Comparison of ENCODE assay signal across 27 cellular contexts in the genomic region with DNA sequence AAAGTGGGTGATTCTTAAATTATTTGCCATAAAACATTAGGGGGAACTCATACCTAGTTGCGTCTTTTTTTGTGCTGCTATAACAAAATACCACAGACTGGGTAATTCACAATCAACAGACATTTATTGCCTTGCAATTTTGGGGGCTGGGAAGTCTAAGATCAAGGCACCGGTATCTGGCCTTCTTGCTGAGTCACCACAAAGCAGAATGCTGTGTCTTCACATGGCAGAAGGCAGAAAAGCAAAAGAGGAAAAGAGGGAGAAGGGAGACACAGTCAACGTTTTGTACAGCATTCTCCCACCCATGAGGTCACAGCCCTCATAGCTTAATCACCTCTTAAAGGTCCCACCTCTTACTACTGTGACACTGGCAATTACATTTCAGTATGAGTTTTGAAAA.
"Had no signal": no experiment of that assay in that cellular context is flagged by ENCODE, and none has a peak within 500 bp of the region (broad histone marks: within the 10 kb centered on the region; RNA-seq: fewer than 3 reads in every experiment).

No MANE protein-coding gene starts in this region.

- H3K27ac Mint-ChIP-seq: activated CD4-positive, alpha-beta memory T cell treated with anti-CD3 and anti-CD28 coated beads for 36 hours; activated CD4-positive, alpha-beta T cell treated with anti-CD3 and anti-CD28 coated beads, Interleukin-2, amount 10 ng/mL, durations not matched to agents 7 days and 5 days; activated naive CD4-positive, alpha-beta T cell treated with anti-CD3 and anti-CD28 coated beads for 36 hours; activated naive CD8-positive, alpha-beta T cell; activated T-helper 17 cell treated with anti-CD3 and anti-CD28 coated beads, Interleukin-2, amount 50 U/mL, for 72 hours; brain; T-cell had no signal

- H3K27me3 ChIP-seq: MG63 had no signal

- H3K27ac ChIP-seq: PC-9, VCaP had no signal

- ATAC-seq: activated T-helper 17 cell treated with anti-CD3 and anti-CD28 coated beads, Interleukin-2, amount 50 U/mL, for 72 hours; T-cell had no signal

- DNase-seq: activated CD4-positive, alpha-beta memory T cell treated with anti-CD3 and anti-CD28 coated beads for 36 hours; activated CD4-positive, alpha-beta T cell treated with anti-CD3 and anti-CD28 coated beads, Interleukin-2, amount 10 ng/mL, durations not matched to agents 7 days and 5 days; activated CD4-positive, CD25-positive, alpha-beta regulatory T cell; activated gamma-delta T cell; activated naive CD4-positive, alpha-beta T cell treated with anti-CD3 and anti-CD28 coated beads for 36 hours; activated T-cell treated with anti-CD3 and anti-CD28 coated beads for 4 hours; activated T-cell treated with anti-CD3 and anti-CD28 coated beads, Interleukin-2, amount 50 U/mL, for 48 hours; amygdala; KG1; MG63; NCI-H1048; NCI-H146; NCI-H187 treated with DMSO at 0.1 percent for 48 hours; NCI-H2171; NCI-H2227 treated with DMSO at 0.1 percent for 48 hours; NCI-H526 treated with DMSO at 0.1 percent for 48 hours; NCI-H82; PC-9; SHP77 treated with DMSO at 0.1 percent for 48 hours; T-cell; T-helper 2 cell; T1000 had no signal

- H3K36me3 ChIP-seq: MG63 had no signal

- H3K4me1 Mint-ChIP-seq: activated CD4-positive, alpha-beta T cell treated with anti-CD3 and anti-CD28 coated beads, Interleukin-2, amount 10 ng/mL, durations not matched to agents 7 days and 5 days; activated T-helper 17 cell treated with anti-CD3 and anti-CD28 coated beads, Interleukin-2, amount 50 U/mL, for 72 hours; central memory CD8-positive, alpha-beta T cell; T-cell had no signal

- H3K4me3 ChIP-seq: MG63, PC-9 had no signal

- H3K9me3 ChIP-seq: MG63 had no signal

- H3K4me2 ChIP-seq: PC-9 had no signal

- H2AFZ ChIP-seq: PC-9 had no signal

- H3K36me3 Mint-ChIP-seq: activated CD4-positive, alpha-beta memory T cell treated with anti-CD3 and anti-CD28 coated beads for 36 hours; activated naive CD8-positive, alpha-beta T cell; brain had no signal

- H3K27me3 Mint-ChIP-seq: activated CD4-positive, alpha-beta memory T cell treated with anti-CD3 and anti-CD28 coated beads for 36 hours; activated CD4-positive, alpha-beta T cell treated with anti-CD3 and anti-CD28 coated beads, Interleukin-2, amount 10 ng/mL, durations not matched to agents 7 days and 5 days; activated naive CD8-positive, alpha-beta T cell; activated T-helper 17 cell treated with anti-CD3 and anti-CD28 coated beads, Interleukin-2, amount 50 U/mL, for 72 hours; central memory CD8-positive, alpha-beta T cell; T-cell had no signal

- H3K9me3 Mint-ChIP-seq: activated CD4-positive, alpha-beta memory T cell treated with anti-CD3 and anti-CD28 coated beads for 36 hours; activated CD4-positive, alpha-beta T cell treated with anti-CD3 and anti-CD28 coated beads, Interleukin-2, amount 10 ng/mL, durations not matched to agents 7 days and 5 days; activated T-helper 17 cell treated with anti-CD3 and anti-CD28 coated beads, Interleukin-2, amount 50 U/mL, for 72 hours; central memory CD8-positive, alpha-beta T cell had no signal

- H3K4me3 Mint-ChIP-seq: activated CD4-positive, alpha-beta memory T cell treated with anti-CD3 and anti-CD28 coated beads for 36 hours; activated CD4-positive, alpha-beta T cell treated with anti-CD3 and anti-CD28 coated beads, Interleukin-2, amount 10 ng/mL, durations not matched to agents 7 days and 5 days; activated naive CD4-positive, alpha-beta T cell treated with anti-CD3 and anti-CD28 coated beads for 36 hours; activated naive CD8-positive, alpha-beta T cell; activated T-helper 17 cell treated with anti-CD3 and anti-CD28 coated beads, Interleukin-2, amount 50 U/mL, for 72 hours; brain; central memory CD8-positive, alpha-beta T cell; T-cell had no signal
